In the genomic region with DNA sequence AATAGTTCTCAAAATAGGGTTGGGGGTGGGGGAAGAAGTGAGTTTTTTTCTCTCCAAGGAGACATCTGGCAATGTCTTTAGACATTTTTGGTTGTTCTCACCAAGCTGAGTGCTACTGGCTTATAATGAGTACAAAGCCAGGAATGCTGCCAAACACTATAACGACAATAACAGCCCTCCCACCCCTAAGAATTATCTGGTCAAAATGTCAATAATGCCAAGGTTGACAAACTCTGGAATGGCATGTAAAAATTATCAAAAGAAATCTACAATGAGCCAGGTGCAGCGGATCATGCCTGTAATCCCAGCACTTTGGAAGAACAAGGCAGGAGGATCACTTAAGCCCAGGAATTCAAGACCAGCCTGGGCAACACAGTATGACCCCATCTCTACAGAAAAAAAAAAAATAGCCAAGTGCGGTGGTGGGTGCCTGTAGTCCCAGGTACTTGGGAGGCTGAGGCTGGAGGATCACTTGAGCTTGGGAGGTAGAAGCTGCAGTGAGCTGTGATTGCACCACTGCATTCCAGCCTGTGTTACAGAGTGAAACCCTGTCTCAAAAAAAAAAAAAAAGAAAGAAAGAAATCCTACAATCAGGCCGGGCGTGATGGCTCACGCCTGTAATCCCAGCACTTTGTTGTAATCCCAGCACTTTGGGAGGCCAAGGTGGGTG, we compare ENCODE assay signal across 16 cellular contexts. TPM values are rescaled to one million over a fixed set of nuclear protein-coding genes. Genes with fewer than 3 reads are reported as not detected.
DNase-seq lines count a peak whose midpoint lies in the region; ATAC-seq and TF ChIP-seq lines count a peak whose summit lies in the region.
"Had no signal": no experiment of that assay in that cellular context is flagged by ENCODE, and none has a peak within 500 bp of the region (broad histone marks: within the 10 kb centered on the region; RNA-seq: fewer than 3 reads in every experiment).

No MANE protein-coding gene starts in this region.

- H3K4me3 Mint-ChIP-seq in Caco-2 (ENCODE audit: unreplicated experiment), result peak overlapping the region; percentile 16

- TF ChIP-seq CTCF in AG04450 (IDR thresholded peaks at IDR 0.05; ENCODE audit: low read depth, low read length), result no peak
- no peak for TF ChIP-seq CTCF in Caco-2 (IDR thresholded peaks at IDR 0.05; ENCODE audit: insufficient read depth in 1 of 2, low read depth in 1 of 2, low read length in 1 of 2, severe bottlenecking in 1 of 2, unreplicated experiment in 1 of 2)
- no peak for TF ChIP-seq CTCF in upper lobe of left lung (IDR thresholded peaks at IDR 0.05)
- no peak for TF ChIP-seq CTCF in prostate gland (IDR thresholded peaks at IDR 0.05)

- H3K36me3 ChIP-seq in Caco-2 (ENCODE audit: control insufficient read depth, insufficient read depth, low read length) (no peaks in the 10 kb centered on the region; the same call in 1 of the 2 replicates), upper lobe of left lung (peaks cover 7 to 30% (median 27%) of the 10 kb centered on the region in 4 donors), prostate gland (no peaks in the 10 kb centered on the region)

- POLR2A ChIA-PET in AG04450 (lab: Yijun Ruan, JAX) (interaction anchor here (0.6 kb wide), 1 partner anchor 179 kb away, joined by 3 read pairs; no protein-coding TSS in a partner anchor), Caco-2 (lab: Charles Lee) (no interaction called here)

- TF ChIP-seq POLR2A in upper lobe of left lung (IDR thresholded peaks at IDR 0.05) (no peak), prostate gland (IDR thresholded peaks at IDR 0.05) (no peak)

- peak overlapping the region; percentile 11 for H3K27ac ChIP-seq in AG04450 (ENCODE audit: low read depth, low read length)
- no peak overlapping the region for H3K27ac ChIP-seq in upper lobe of left lung
- no peak overlapping the region for H3K27ac ChIP-seq in prostate gland
- H3K27ac ChIP-seq: KMS-11 had no signal

- peak overlapping the region; percentile 98 for H3K27ac Mint-ChIP-seq in Caco-2 (ENCODE audit: unreplicated experiment)

- no TSS peak for BruUV-seq in Caco-2 (replicated peaks; lab: Mats Ljungman, UMichigan)

- intact Hi-C loops in Caco-2 (cut with micrococcal nuclease; ENCODE audit: unreplicated experiment) (loop anchor here (10.0 kb wide), 1 partner anchor 433 kb away; no protein-coding TSS in a partner anchor), prostate gland (cut with DNase I) (loop anchor here (10.0 kb wide), 1 partner anchor 443 kb away; a partner anchor contains a TSS)

- H3K27me3 Mint-ChIP-seq in Caco-2 (ENCODE audit: insufficient read depth, unreplicated experiment), result no peaks in the 10 kb centered on the region
- H3K27me3 Mint-ChIP-seq: B cell had no signal

- WGBS in upper lobe of left lung, 2 donors, result 89 to 91% methylated on average over 6 of the region's 6 CpGs
- 72% methylated on average over 6 of the region's 6 CpGs for WGBS in prostate gland

- no peaks in the 10 kb centered on the region for H3K4me1 Mint-ChIP-seq in Caco-2 (ENCODE audit: low read depth, unreplicated experiment)

- ATAC-seq in upper lobe of left lung (ENCODE audit: low FRiP score in 2 of 2) (no peak), GM19035 (IDR thresholded peaks at IDR 0.05; ENCODE audit: unreplicated experiment) (no peak)
- ATAC-seq: left colon had no signal

- DNase-seq in AG04450 (ENCODE audit: low read depth, low spot score) (no peak), Caco-2 (no peak), amniotic epithelial cell (ENCODE audit: low read depth) (peak; percentile 25), kidney tubule cell (ENCODE audit: low spot score) (peak; percentile 18), upper lobe of left lung (no peak), prostate gland (ENCODE audit: low spot score) (no peak)
- DNase-seq: activated CD4-positive, CD25-positive, alpha-beta regulatory T cell treated with anti-CD3 and anti-CD28 coated beads, Interleukin-2, amount 50 U/mL, for 72 hours; activated CD8-positive, alpha-beta memory T cell treated with anti-CD3 and anti-CD28 coated beads, Interleukin-2, amount 50 U/mL, for 48 hours; amniotic stem cell; DMS153; left colon; NCI-H1417; NCI-H2227 treated with DMSO at 0.1 percent for 48 hours had no signal

- H3K27me3 ChIP-seq in AG04450 (ENCODE audit: control insufficient read depth, insufficient read depth, low read length), result no peaks in the 10 kb centered on the region
- H3K27me3 ChIP-seq in Caco-2 (replicated peaks; ENCODE audit: control insufficient read depth, insufficient read depth, low read length), result no peaks in the 10 kb centered on the region
- H3K27me3 ChIP-seq in upper lobe of left lung, result no peaks in the 10 kb centered on the region
- H3K27me3 ChIP-seq in prostate gland (replicated peaks; ENCODE audit: insufficient read depth), result no peaks in the 10 kb centered on the region

- H3K4me3 ChIP-seq in AG04450 (ENCODE audit: low read depth, low read length) (no peak overlapping the region), Caco-2 (ENCODE audit: low read depth, low read length) (no peak overlapping the region), upper lobe of left lung (no peak overlapping the region), prostate gland (no peak overlapping the region)

- TF ChIP-seq EP300 in upper lobe of left lung (IDR thresholded peaks at IDR 0.05), result no peak

- H3K9me3 ChIP-seq in AG04450 (ENCODE audit: control insufficient read depth, insufficient read depth, low read length) (no peaks in the 10 kb centered on the region; the same call in 1 of the 2 replicates), Caco-2 (no peaks in the 10 kb centered on the region), upper lobe of left lung (no peaks in the 10 kb centered on the region), prostate gland (no peaks in the 10 kb centered on the region)

- no peaks in the 10 kb centered on the region for H3K9me3 Mint-ChIP-seq in Caco-2 (ENCODE audit: unreplicated experiment)

- H3K36me3 Mint-ChIP-seq in Caco-2 (ENCODE audit: insufficient read depth, unreplicated experiment), result peaks cover 63% of the 10 kb centered on the region

- peaks cover 7% of the 10 kb centered on the region; the same call in 1 of the 2 replicates for H3K4me1 ChIP-seq in Caco-2
- peaks cover 23 to 37% (median 28%) of the 10 kb centered on the region in 4 donors for H3K4me1 ChIP-seq in upper lobe of left lung
- no peaks in the 10 kb centered on the region for H3K4me1 ChIP-seq in prostate gland (replicated peaks)

- CTCF ChIA-PET in AG04450 (lab: Charles Lee) (interaction anchor here (0.6 kb wide), 2 partner anchors 11 to 229 kb away, joined by 3 to 4 read pairs; no protein-coding TSS in a partner anchor), Caco-2 (lab: Charles Lee) (no interaction called here)

RNA-seq across cellular contexts. Expression of a gene that starts 2.5 kb away (rescaled TPM):
- 142 and 222 TPM in 2 replicates for polyA plus RNA-seq in AG04450 (2011; rRNA removed)
- 21.1 and 35.4 TPM in 2 replicates for polyA minus RNA-seq in AG04450 (2011; rRNA and poly(A)+ RNA removed)
- total RNA-seq in Caco-2 (2022) (156 and 175 TPM in 2 replicates), upper lobe of left lung (10 to 100 TPM; 26.2 to 87.3 (median 64.1) TPM), prostate gland (100 to 1,000 TPM in 1 of 2 donors, 10 to 100 TPM in 1; 91.8 to 139 TPM)

RNA-seq across cellular contexts. Expression of a gene that starts 2.5 kb away (rescaled TPM):
- 17.5 and 26.6 TPM in 2 replicates for polyA plus RNA-seq in AG04450 (2011; rRNA removed)
- 5.9 and 12.9 TPM in 2 replicates for polyA minus RNA-seq in AG04450 (2011; rRNA and poly(A)+ RNA removed)
- total RNA-seq in Caco-2 (2022) (17.4 and 20.3 TPM in 2 replicates), upper lobe of left lung (10 to 100 TPM in 5 of 6 donors, 1 to 10 TPM in 1; 10.0 to 31.6 (median 18.6) TPM), prostate gland (10 to 100 TPM; 18.9 to 19.9 TPM)

Comparison
In these comparisons a context has a peak if more than half of its experiments do, and no peak if none do; other contexts are left out.
1. DNase-seq: peak in amniotic epithelial cell (single experiment) and kidney tubule cell (single experiment); none in AG04450 (single experiment), Caco-2 (0 of 2), upper lobe of left lung (0 of 2) and prostate gland (single experiment).